Comparison of ENCODE assay signal across 22 cellular contexts in genomic region chr15:70963199-70963598, GRCh38.
"Had no signal": no experiment of that assay in that cellular context is flagged by ENCODE, and none has a peak within 500 bp of the region (broad histone marks: within the 10 kb centered on the region; RNA-seq: fewer than 3 reads in every experiment).

No MANE protein-coding gene starts in this region.

- DNase-seq: dermis blood vessel endothelial cell; dorsolateral prefrontal cortex; effector CD4-positive, alpha-beta T cell; effector memory CD4-positive, alpha-beta T cell; foreskin keratinocyte; heart left ventricle; hippocampal formation; left cardiac atrium; left lung; left ventricle myocardium superior; lower lobe of right lung; mesenchymal stem cell; mucosa of descending colon; naive B cell had no signal

- ATAC-seq: foreskin keratinocyte, gastroesophageal sphincter, heart left ventricle, left cardiac atrium, left lung, left ventricle myocardium superior, lower lobe of right lung, mucosa of descending colon had no signal

- H3K4me3 ChIP-seq: coronary artery, dorsolateral prefrontal cortex, esophagus muscularis mucosa, gastroesophageal sphincter, heart left ventricle, left lung, lower lobe of right lung, mucosa of descending colon had no signal

- FAIRE-seq: colon, endothelial cell of umbilical vein, frontal cortex, islet of Langerhans, keratinocyte had no signal

- H3K27ac ChIP-seq: coronary artery, dorsolateral prefrontal cortex, esophagus muscularis mucosa, foreskin keratinocyte, gastroesophageal sphincter, heart left ventricle, left lung, lower lobe of right lung had no signal

- H3K9me3 ChIP-seq: esophagus muscularis mucosa, gastroesophageal sphincter, left lung, lower lobe of right lung, mucosa of descending colon had no signal

- H3K36me3 ChIP-seq: gastroesophageal sphincter, left lung had no signal

- H3K27me3 ChIP-seq: dorsolateral prefrontal cortex, esophagus muscularis mucosa, foreskin keratinocyte, gastroesophageal sphincter, heart left ventricle, left lung had no signal

- H3K4me1 ChIP-seq: esophagus muscularis mucosa, foreskin keratinocyte, gastroesophageal sphincter, heart left ventricle, left lung, lower lobe of right lung had no signal
